In genomic region chr1:92886886-92887419, GRCh38 we compare ENCODE assay signal across 1 cellular context.
A peak's percentile ranks its signal among the peaks of the same experiment; 100 is the strongest.
TF ChIP-seq lines count a peak whose summit lies in the region.

No MANE protein-coding gene starts in this region.

TF ChIP-seq in HepG2, 621 proteins besides CTCF, POLR2A, EP300 and RAD21 (continued from another document and continues in another):
- TF ChIP-seq ZBTB40 (IDR thresholded peaks at IDR 0.05): no peak
- no peak for TF ChIP-seq ZBTB40 (CRISPR knock-in tag; IDR thresholded peaks at IDR 0.05)
- TF ChIP-seq E2F1 (CRISPR knock-in tag; IDR thresholded peaks at IDR 0.05): no peak
- TF ChIP-seq ZNF629 (CRISPR knock-in tag; conservative IDR thresholded peaks at IDR 0.05): no peak
- TF ChIP-seq ZNF414 (CRISPR knock-in tag; IDR thresholded peaks at IDR 0.05): no peak
- TF ChIP-seq ZNF598 (CRISPR knock-in tag; IDR thresholded peaks at IDR 0.05; ENCODE audit: borderline replicate concordance): no peak
- TF ChIP-seq MAF1 (CRISPR knock-in tag; IDR thresholded peaks at IDR 0.05; ENCODE audit: borderline replicate concordance): no peak
- no peak for TF ChIP-seq KAT7 (CRISPR knock-in tag; IDR thresholded peaks at IDR 0.05; ENCODE audit: borderline replicate concordance)
- no peak for TF ChIP-seq CCAR2 (optimal IDR thresholded peaks at IDR 0.05; ENCODE audit: low read depth, low read length)
- no peak for TF ChIP-seq BRD4 (CRISPR knock-in tag; IDR thresholded peaks at IDR 0.05)
- 0 out of 2 replicates have a peak, but pooled peaks have one; percentile 26 for TF ChIP-seq ZNF124 (CRISPR knock-in tag; IDR thresholded peaks at IDR 0.05)
- peak; percentile 56 for TF ChIP-seq ZGPAT (CRISPR knock-in tag; IDR thresholded peaks at IDR 0.05)
- TF ChIP-seq ZNF496 (CRISPR knock-in tag; IDR thresholded peaks at IDR 0.05; ENCODE audit: insufficient replicate concordance): no peak
- TF ChIP-seq PAXIP1 (CRISPR knock-in tag; conservative IDR thresholded peaks at IDR 0.05): peak; percentile 96
- TF ChIP-seq ZBTB3 (CRISPR knock-in tag; IDR thresholded peaks at IDR 0.05; ENCODE audit: borderline replicate concordance, low read depth): 0 out of 2 replicates have a peak, but pooled peaks have one; percentile 61
- no peak for TF ChIP-seq SP1 (IDR thresholded peaks at IDR 0.05)
- no peak for TF ChIP-seq SP1 (CRISPR knock-in tag; IDR thresholded peaks at IDR 0.05)
- TF ChIP-seq ZNF639 (CRISPR knock-in tag; conservative IDR thresholded peaks at IDR 0.05): 0 out of 2 replicates have a peak, but pooled peaks have one; percentile 39
- TF ChIP-seq SOX6 (IDR thresholded peaks at IDR 0.05): no peak
- peak; percentile 88 for TF ChIP-seq SOX6 (CRISPR knock-in tag; IDR thresholded peaks at IDR 0.05)
- TF ChIP-seq ZNF703 (CRISPR knock-in tag; IDR thresholded peaks at IDR 0.05; ENCODE audit: borderline replicate concordance): no peak
- no peak for TF ChIP-seq ZNF766 (CRISPR knock-in tag; IDR thresholded peaks at IDR 0.05; ENCODE audit: borderline replicate concordance)
- TF ChIP-seq POLR2G (IDR thresholded peaks at IDR 0.05; ENCODE audit: low read depth, low read length): no peak
- no peak for TF ChIP-seq ZC3H13 (CRISPR knock-in tag; IDR thresholded peaks at IDR 0.05)
- no peak for TF ChIP-seq HNRNPUL1 (IDR thresholded peaks at IDR 0.05; ENCODE audit: low read depth, low read length)
- TF ChIP-seq ZNF713 (CRISPR knock-in tag; IDR thresholded peaks at IDR 0.05): no peak
- no peak for TF ChIP-seq KDM5B (CRISPR knock-in tag; IDR thresholded peaks at IDR 0.05; ENCODE audit: borderline replicate concordance)
- no peak for TF ChIP-seq ZSCAN5A (CRISPR knock-in tag; IDR thresholded peaks at IDR 0.05; ENCODE audit: borderline replicate concordance)
- TF ChIP-seq THAP8 (CRISPR knock-in tag; IDR thresholded peaks at IDR 0.05; ENCODE audit: borderline replicate concordance): no peak
